8 cellular contexts compared by ENCODE assay signal in the genomic region with DNA sequence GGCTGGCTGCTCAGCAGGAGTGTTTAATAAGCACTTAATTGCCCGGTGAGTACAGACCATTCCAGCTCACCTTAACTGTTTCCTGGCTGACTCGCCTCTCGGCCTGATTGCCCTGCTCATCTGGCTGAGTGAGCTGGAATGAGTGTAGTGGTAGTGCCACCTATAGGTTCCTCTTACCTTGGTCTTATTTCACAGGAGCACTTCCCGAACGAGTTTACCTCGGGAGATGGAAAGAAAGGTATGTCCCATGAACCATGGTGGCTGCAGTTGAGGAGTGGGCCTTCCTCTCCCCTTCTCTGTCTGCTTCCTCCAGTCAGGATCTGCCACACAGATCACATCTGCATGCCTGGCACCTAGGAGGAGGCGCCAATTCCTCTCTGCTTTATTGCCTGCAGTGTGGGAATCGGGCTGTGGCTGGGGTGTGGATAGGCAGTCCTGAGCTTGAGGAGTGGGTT. TPM values are rescaled to one million over a fixed set of nuclear protein-coding genes. Genes with fewer than 3 reads are reported as not detected.
DNase-seq lines count a peak whose midpoint lies in the region; ATAC-seq and TF ChIP-seq lines count a peak whose summit lies in the region.

No MANE protein-coding gene starts in this region.

- H3K27me3 Mint-ChIP-seq in activated CD4-positive, alpha-beta memory T cell treated with anti-CD3 and anti-CD28 coated beads for 36 hours = no peaks in the 10 kb centered on the region
- peaks cover 9% of the 10 kb centered on the region for H3K27me3 Mint-ChIP-seq in progenitor cell of endocrine pancreas

- intact Hi-C loops in activated CD4-positive, alpha-beta memory T cell treated with anti-CD3 and anti-CD28 coated beads for 36 hours (cut with micrococcal nuclease) = no loop called here

- CTCF ChIA-PET in activated CD4-positive, alpha-beta memory T cell treated with anti-CD3 and anti-CD28 coated beads for 36 hours (lab: Charles Lee) = interaction anchor here (0.7 to 2.8 kb wide), 17 partner anchors 9 to 198 kb away, joined by 3 to 13 read pairs (median 5); partner anchors contain the start of gene ADORA2A

- TF ChIP-seq CTCF in HFF-Myc (IDR thresholded peaks at IDR 0.05; ENCODE audit: low read depth, low read length, missing control alignments) = peak; percentile 51
- peak; percentile 73 for TF ChIP-seq CTCF in progenitor cell of endocrine pancreas (IDR thresholded peaks at IDR 0.05; ENCODE audit: unreplicated experiment)

- no peaks in the 10 kb centered on the region for H3K36me3 Mint-ChIP-seq in activated CD4-positive, alpha-beta memory T cell treated with anti-CD3 and anti-CD28 coated beads for 36 hours
- H3K36me3 Mint-ChIP-seq in progenitor cell of endocrine pancreas (ENCODE audit: insufficient read depth) = no peaks in the 10 kb centered on the region

- DNase-seq in COLO829 (ENCODE audit: low spot score) (peak; percentile 58), HFF-Myc (ENCODE audit: extremely low read depth, low read depth) (no peak), NCI-H510A treated with DMSO at 0.1 percent for 48 hours (lab: John Stamatoyannopoulos, UW) (peak; percentile 79), fibroblast of peridontal ligament (ENCODE audit: extremely low read depth) (peak; percentile 55), progenitor cell of endocrine pancreas (ENCODE audit: low spot score, unreplicated experiment) (peak; percentile 48)
- peak; percentile 56 for DNase-seq in activated CD4-positive, alpha-beta memory T cell treated with anti-CD3 and anti-CD28 coated beads for 36 hours

- POLR2A ChIA-PET in activated CD4-positive, alpha-beta memory T cell treated with anti-CD3 and anti-CD28 coated beads for 36 hours (lab: Charles Lee) = no interaction called here

- no peak overlapping the region for H3K27ac Mint-ChIP-seq in activated CD4-positive, alpha-beta memory T cell treated with anti-CD3 and anti-CD28 coated beads for 36 hours
- peak overlapping the region; percentile 72 for H3K27ac Mint-ChIP-seq in progenitor cell of endocrine pancreas

- H3K4me3 ChIP-seq in HFF-Myc (replicated peaks; ENCODE audit: low read depth, low read length) = no peak overlapping the region

- H3K4me1 Mint-ChIP-seq in activated CD4-positive, alpha-beta memory T cell treated with anti-CD3 and anti-CD28 coated beads for 36 hours (ENCODE audit: low read depth) = peaks cover 11% of the 10 kb centered on the region
- H3K4me1 Mint-ChIP-seq in progenitor cell of endocrine pancreas (ENCODE audit: low read depth) = peaks cover 14% of the 10 kb centered on the region

- H3K4me3 Mint-ChIP-seq in activated CD4-positive, alpha-beta memory T cell treated with anti-CD3 and anti-CD28 coated beads for 36 hours = no peak overlapping the region
- H3K4me3 Mint-ChIP-seq in progenitor cell of endocrine pancreas (ENCODE audit: low read depth) = no peak overlapping the region

- no peaks in the 10 kb centered on the region for H3K9me3 Mint-ChIP-seq in activated CD4-positive, alpha-beta memory T cell treated with anti-CD3 and anti-CD28 coated beads for 36 hours
- H3K9me3 Mint-ChIP-seq in progenitor cell of endocrine pancreas (ENCODE audit: low read depth) = no peaks in the 10 kb centered on the region

- ATAC-seq in HG03280 (IDR thresholded peaks at IDR 0.05; ENCODE audit: unreplicated experiment) (no peak), HG03175 (IDR thresholded peaks at IDR 0.05; ENCODE audit: unreplicated experiment) (no peak)

RNA-seq across cellular contexts. Expression of gene UPB1, which starts 26.7 kb away (rescaled TPM):
- under 1 TPM; 0.19 to 0.31 TPM for total RNA-seq in activated CD4-positive, alpha-beta memory T cell treated with anti-CD3 and anti-CD28 coated beads for 36 hours
- 0.50 and 0.75 TPM in 2 replicates for total RNA-seq in progenitor cell of endocrine pancreas

RNA-seq across cellular contexts. Expression of gene GUCD1, which starts 33.1 kb away (rescaled TPM):
- 10 to 100 TPM; 94.2 to 99.5 TPM for total RNA-seq in activated CD4-positive, alpha-beta memory T cell treated with anti-CD3 and anti-CD28 coated beads for 36 hours
- 62.0 and 67.5 TPM in 2 replicates for total RNA-seq in progenitor cell of endocrine pancreas

RNA-seq across cellular contexts. Expression of gene SNRPD3, which starts 34.0 kb away (rescaled TPM):
- 100 to 1,000 TPM; 131 TPM for total RNA-seq in activated CD4-positive, alpha-beta memory T cell treated with anti-CD3 and anti-CD28 coated beads for 36 hours
- 124 and 125 TPM in 2 replicates for total RNA-seq in progenitor cell of endocrine pancreas
